19 cellular contexts compared by ENCODE assay signal in the genomic region with DNA sequence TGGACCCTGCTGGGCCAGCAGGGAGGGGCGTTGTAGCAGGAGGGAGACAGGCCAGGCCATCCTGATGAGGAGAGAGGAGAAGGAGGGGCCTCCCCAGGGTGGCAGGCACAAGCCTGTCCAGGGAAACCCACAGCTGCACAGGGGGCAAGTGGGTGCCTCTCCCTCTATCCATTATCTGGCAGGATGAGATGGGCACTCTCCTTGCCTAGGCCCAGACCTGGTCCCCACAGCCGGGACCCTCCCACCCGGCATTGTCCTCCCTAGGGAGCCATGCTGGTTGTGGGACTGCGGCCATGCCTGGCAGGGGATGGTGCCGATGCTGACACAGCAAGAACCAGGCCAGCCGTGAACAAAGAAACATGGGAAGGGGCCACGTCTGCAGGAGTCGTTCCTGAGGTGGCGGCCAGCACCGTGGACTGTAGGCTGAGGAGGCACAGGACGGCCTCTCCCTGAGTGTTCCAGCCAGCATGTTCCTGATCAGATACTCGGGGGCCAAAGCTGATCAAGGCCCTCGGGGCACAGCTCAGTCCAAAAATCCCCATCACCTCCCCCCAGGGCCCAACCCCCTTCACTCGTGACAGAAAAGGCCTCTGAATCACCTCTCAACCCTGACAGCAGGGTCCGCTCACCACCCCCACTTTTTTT. TPM values are rescaled to one million over a fixed set of nuclear protein-coding genes. Genes with fewer than 3 reads are reported as not detected.
A peak's percentile ranks its signal among the peaks of the same experiment; 100 is the strongest.
DNase-seq lines count a peak whose midpoint lies in the region; ATAC-seq and TF ChIP-seq lines count a peak whose summit lies in the region.
"Had no signal": no experiment of that assay in that cellular context is flagged by ENCODE, and none has a peak within 500 bp of the region (broad histone marks: within the 10 kb centered on the region; RNA-seq: fewer than 3 reads in every experiment).

No MANE protein-coding gene starts in this region.

- no peak overlapping the region for H3K4me3 ChIP-seq in NT2/D1 (ENCODE audit: insufficient read length, low read depth)
- no peak overlapping the region for H3K4me3 ChIP-seq in spleen
- H3K4me3 ChIP-seq: left ventricle myocardium inferior had no signal

- peaks cover 39% of the 10 kb centered on the region for H3K4me1 ChIP-seq in NT2/D1 (ENCODE audit: insufficient read depth, insufficient read length)
- peaks cover 56 to 100% (median 80%) of the 10 kb centered on the region in 6 donors for H3K4me1 ChIP-seq in spleen

- H3K9ac ChIP-seq in NT2/D1 (ENCODE audit: insufficient read length, low read depth), result peak overlapping the region; percentile 26

- no peaks in the 10 kb centered on the region for H3K27me3 Mint-ChIP-seq in activated CD4-positive, alpha-beta T cell treated with anti-CD3 and anti-CD28 coated beads, Interleukin-2, amount 10 ng/mL, durations not matched to agents 24 days and 14 days
- H3K27me3 Mint-ChIP-seq in endothelial cell (ENCODE audit: unreplicated experiment), result peaks cover 4% of the 10 kb centered on the region
- H3K27me3 Mint-ChIP-seq: CD4-positive, alpha-beta T cell; naive thymus-derived CD4-positive, alpha-beta T cell had no signal

- no peak for DNase-seq in activated CD4-positive, alpha-beta T cell treated with anti-CD3 and anti-CD28 coated beads, Interleukin-2, amount 10 ng/mL, durations not matched to agents 24 days and 14 days
- no peak for DNase-seq in activated CD4-positive, alpha-beta T cell treated with anti-CD3 and anti-CD28 coated beads, Interleukin-2, amount 50 U/mL, for 4 hours
- DNase-seq in NT2/D1 (ENCODE audit: low read depth, low spot score) (no peak), endothelial cell (ENCODE audit: low spot score) (no peak), spleen (peak; percentile 80), iPS-NIHi11 (ENCODE audit: low spot score) (no peak), NCI-H446 treated with DMSO at 0.1 percent for 48 hours (lab: John Stamatoyannopoulos, UW) (no peak)
- DNase-seq: 8988T; activated CD4-positive, alpha-beta T cell treated with anti-CD3 and anti-CD28 coated beads for 1 hour; amygdala; CD4-positive, alpha-beta T cell; foreskin melanocyte; left ventricle myocardium inferior; naive thymus-derived CD4-positive, alpha-beta T cell; NCI-H2029 treated with DMSO at 0.1 percent for 48 hours had no signal

- no peaks in the 10 kb centered on the region for H3K36me3 Mint-ChIP-seq in activated CD4-positive, alpha-beta T cell treated with anti-CD3 and anti-CD28 coated beads, Interleukin-2, amount 10 ng/mL, durations not matched to agents 24 days and 14 days (ENCODE audit: low read depth)
- no peaks in the 10 kb centered on the region for H3K36me3 Mint-ChIP-seq in endothelial cell (ENCODE audit: low read depth, unreplicated experiment)
- H3K36me3 Mint-ChIP-seq: naive thymus-derived CD4-positive, alpha-beta T cell had no signal

- H3K4me1 Mint-ChIP-seq in activated CD4-positive, alpha-beta T cell treated with anti-CD3 and anti-CD28 coated beads, Interleukin-2, amount 10 ng/mL, durations not matched to agents 24 days and 14 days, result peaks cover 61% of the 10 kb centered on the region
- peaks cover 49% of the 10 kb centered on the region for H3K4me1 Mint-ChIP-seq in endothelial cell (ENCODE audit: unreplicated experiment)

- H3K27ac ChIP-seq in spleen, result peak overlapping the region in 7 of 8 donors; percentile 78 to 92 (median 86)

- no peak for ATAC-seq in HG02759 (IDR thresholded peaks at IDR 0.05; ENCODE audit: unreplicated experiment)
- ATAC-seq: naive thymus-derived CD4-positive, alpha-beta T cell had no signal

- TF ChIP-seq CTCF in endothelial cell (IDR thresholded peaks at IDR 0.05; ENCODE audit: unreplicated experiment), result no peak
- TF ChIP-seq CTCF in spleen (IDR thresholded peaks at IDR 0.05 in 8 of 11, conservative IDR thresholded peaks at IDR 0.05 in 3 of 11), result no peak

- TF ChIP-seq POLR2A in spleen (IDR thresholded peaks at IDR 0.05), result no peak

- H3K9me3 ChIP-seq in NT2/D1 (ENCODE audit: insufficient read depth, low read length) (no peaks in the 10 kb centered on the region), spleen (no peaks in the 10 kb centered on the region)
- H3K9me3 ChIP-seq: left ventricle myocardium inferior had no signal

- no peaks in the 10 kb centered on the region for H3K9me3 Mint-ChIP-seq in activated CD4-positive, alpha-beta T cell treated with anti-CD3 and anti-CD28 coated beads, Interleukin-2, amount 10 ng/mL, durations not matched to agents 24 days and 14 days
- no peaks in the 10 kb centered on the region for H3K9me3 Mint-ChIP-seq in endothelial cell (ENCODE audit: unreplicated experiment)
- H3K9me3 Mint-ChIP-seq: CD4-positive, alpha-beta T cell; naive thymus-derived CD4-positive, alpha-beta T cell had no signal

- H3K27ac Mint-ChIP-seq in activated CD4-positive, alpha-beta T cell treated with anti-CD3 and anti-CD28 coated beads, Interleukin-2, amount 10 ng/mL, durations not matched to agents 24 days and 14 days, result peak overlapping the region; percentile 62
- peak overlapping the region; percentile 80 for H3K27ac Mint-ChIP-seq in endothelial cell (ENCODE audit: unreplicated experiment)
- H3K27ac Mint-ChIP-seq: CD4-positive, alpha-beta T cell had no signal

- H3K27me3 ChIP-seq in NT2/D1 (ENCODE audit: insufficient read depth, insufficient read length) (no peaks in the 10 kb centered on the region), spleen (replicated peaks in 1 of 7) (no peaks in the 10 kb centered on the region)

- no peak overlapping the region for H3K4me3 Mint-ChIP-seq in activated CD4-positive, alpha-beta T cell treated with anti-CD3 and anti-CD28 coated beads, Interleukin-2, amount 10 ng/mL, durations not matched to agents 24 days and 14 days
- no peak overlapping the region for H3K4me3 Mint-ChIP-seq in endothelial cell (ENCODE audit: unreplicated experiment)
- H3K4me3 Mint-ChIP-seq: CD4-positive, alpha-beta T cell; naive thymus-derived CD4-positive, alpha-beta T cell had no signal

- no peaks in the 10 kb centered on the region for H3K36me3 ChIP-seq in NT2/D1 (ENCODE audit: insufficient read depth, insufficient read length, low read length)
- no peaks in the 10 kb centered on the region for H3K36me3 ChIP-seq in spleen
- H3K36me3 ChIP-seq: left ventricle myocardium inferior had no signal

- 71 to 90% (median 78%) methylated on average over 14 to 15 of the region's 15 CpGs for WGBS in spleen, 5 donors

- intact Hi-C loops in activated CD4-positive, alpha-beta T cell treated with anti-CD3 and anti-CD28 coated beads, Interleukin-2, amount 10 ng/mL, durations not matched to agents 24 days and 14 days (cut with micrococcal nuclease), result no loop called here
- intact Hi-C loops in spleen (cut with DNase I; ENCODE audit: low total_unique reads), result no loop called here

RNA-seq across cellular contexts. Expression of a gene that starts 19.2 kb away (rescaled TPM):
- not detected in 2 replicates for total RNA-seq in activated CD4-positive, alpha-beta T cell treated with anti-CD3 and anti-CD28 coated beads, Interleukin-2, amount 10 ng/mL, durations not matched to agents 24 days and 14 days
- total RNA-seq in endothelial cell (ENCODE audit: unreplicated experiment) (0.82 TPM), spleen (10 to 100 TPM in 1 of 7 donors, 1 to 10 TPM in 6; 3.2 to 14.3 (median 5.0) TPM)
- 1 to 10 TPM; 1.6 to 3.6 (median 1.7) TPM for polyA plus RNA-seq in spleen
- total RNA-seq: CD4-positive, alpha-beta T cell; HT-29; RPMI7951; temporal lobe had no signal
- polyA plus RNA-seq: naive thymus-derived CD4-positive, alpha-beta T cell had no signal

RNA-seq across cellular contexts. Expression of a gene that starts 47.1 kb away (rescaled TPM):
- 88.0 and 89.6 TPM in 2 replicates for total RNA-seq in activated CD4-positive, alpha-beta T cell treated with anti-CD3 and anti-CD28 coated beads, Interleukin-2, amount 10 ng/mL, durations not matched to agents 24 days and 14 days
- 41.4 TPM for total RNA-seq in endothelial cell (ENCODE audit: unreplicated experiment)
- total RNA-seq in spleen, result 100 to 1,000 TPM in 5 of 7 donors, 10 to 100 TPM in 2; 74.9 to 150 (median 132) TPM
- polyA plus RNA-seq in spleen, result 100 to 1,000 TPM in 1 of 3 donors, 10 to 100 TPM in 2; 41.6 to 154 (median 78.4) TPM
- polyA plus RNA-seq: naive thymus-derived CD4-positive, alpha-beta T cell had no signal
